In the genomic region with DNA sequence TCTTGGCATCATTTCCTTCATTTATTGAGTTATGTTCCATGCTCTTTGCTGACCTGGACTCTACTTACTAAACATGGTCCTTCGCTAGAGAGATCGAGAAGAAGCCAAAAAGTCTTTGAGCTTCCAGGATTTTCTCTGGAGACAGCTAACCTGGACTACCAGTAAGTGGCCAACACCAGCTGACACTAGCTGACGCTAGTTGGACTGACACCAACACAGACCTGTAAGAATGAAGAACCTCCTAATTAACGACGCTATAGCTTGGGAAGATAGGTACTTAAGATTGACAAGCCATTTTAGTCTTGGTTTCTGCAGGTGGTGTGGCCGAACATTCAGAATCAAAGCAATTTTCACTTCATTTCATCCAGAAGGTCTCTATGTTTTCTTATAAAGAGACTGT, we compare ENCODE assay signal across 14 cellular contexts.
DNase-seq lines count a peak whose midpoint lies in the region; FAIRE-seq and TF ChIP-seq lines count a peak whose summit lies in the region.
"Had no signal": no experiment of that assay in that cellular context is flagged by ENCODE, and none has a peak within 500 bp of the region (broad histone marks: within the 10 kb centered on the region; RNA-seq: fewer than 3 reads in every experiment).

No MANE protein-coding gene starts in this region.

- H3K27ac ChIP-seq in ascending aorta = peak overlapping the region; percentile 56 to 58
- peak overlapping the region in 3 of 4 donors; percentile 45 to 68 (median 61) for H3K27ac ChIP-seq in esophagus squamous epithelium
- peak overlapping the region; percentile 44 to 78 (median 69) for H3K27ac ChIP-seq in thyroid gland

- H3K4me3 ChIP-seq in ascending aorta (peak overlapping the region in 1 of 2 donors; percentile 17), esophagus squamous epithelium (no peak overlapping the region), thyroid gland (replicated peaks in 1 of 3) (no peak overlapping the region)
- H3K4me3 ChIP-seq: HAP-1 had no signal

- WGBS in esophagus squamous epithelium, 2 donors = 49 to 62% methylated on average over 5 to 6 of the region's 6 CpGs
- WGBS in thyroid gland, 2 donors = 53 to 66% methylated on average over 6 of the region's 6 CpGs

- FAIRE-seq in D721Med (lab: Jason Lieb, UNC) = no peak
- FAIRE-seq: H1 had no signal

- H3K4me1 ChIP-seq in ascending aorta = no peaks in the 10 kb centered on the region
- H3K4me1 ChIP-seq in esophagus squamous epithelium = peaks cover 0 to 11% (median 0%) of the 10 kb centered on the region in 3 donors
- peaks cover 0 to 6% of the 10 kb centered on the region in 2 donors for H3K4me1 ChIP-seq in thyroid gland
- H3K4me1 ChIP-seq: HAP-1 had no signal

- DNase-seq in DMS 273 treated with DMSO at 0.1 percent for 48 hours (lab: John Stamatoyannopoulos, UW) (peak; percentile 47), ascending aorta (ENCODE audit: low spot score in 2 of 2) (no peak), esophagus squamous epithelium (lab: John Stamatoyannopoulos, UW) (no peak), thyroid gland (peak; percentile 16 to 19), D721Med (ENCODE audit: insufficient read length, low spot score) (no peak), T-helper 9 cell (no peak), AML-193 (lab: John Stamatoyannopoulos, UW) (no peak)
- DNase-seq: ACHN; Calu3; CD4-positive, alpha-beta T cell; DND-41; GF-D8 had no signal

- no peaks in the 10 kb centered on the region for H3K27me3 ChIP-seq in ascending aorta
- H3K27me3 ChIP-seq in esophagus squamous epithelium = no peaks in the 10 kb centered on the region
- H3K27me3 ChIP-seq in thyroid gland = no peaks in the 10 kb centered on the region

- TF ChIP-seq CTCF in ascending aorta (IDR thresholded peaks at IDR 0.05) = no peak
- no peak for TF ChIP-seq CTCF in esophagus squamous epithelium (IDR thresholded peaks at IDR 0.05)
- TF ChIP-seq CTCF in thyroid gland (IDR thresholded peaks at IDR 0.05) = no peak
- TF ChIP-seq CTCF in D721Med (IDR thresholded peaks at IDR 0.05; ENCODE audit: insufficient read depth, missing control alignments) = no peak

- no peaks in the 10 kb centered on the region for H3K36me3 ChIP-seq in ascending aorta
- no peaks in the 10 kb centered on the region for H3K36me3 ChIP-seq in esophagus squamous epithelium
- no peaks in the 10 kb centered on the region for H3K36me3 ChIP-seq in thyroid gland
- H3K36me3 ChIP-seq: HAP-1 had no signal

- H3K9me3 ChIP-seq in ascending aorta (no peaks in the 10 kb centered on the region), esophagus squamous epithelium (no peaks in the 10 kb centered on the region), thyroid gland (no peaks in the 10 kb centered on the region)
- H3K9me3 ChIP-seq: HAP-1 had no signal

- TF ChIP-seq POLR2A in esophagus squamous epithelium (IDR thresholded peaks at IDR 0.05) (no peak), thyroid gland (IDR thresholded peaks at IDR 0.05) (no peak)

- intact Hi-C loops in ascending aorta (cut with DNase I) = no loop called here
- intact Hi-C loops in esophagus squamous epithelium (cut with DNase I) = no loop called here
- intact Hi-C loops in thyroid gland (cut with DNase I) = no loop called here

Comparison
In these comparisons a context has a peak if more than half of its experiments do, and no peak if none do; other contexts are left out.
1. DNase-seq: peak in DMS 273 treated with DMSO at 0.1 percent for 48 hours (single experiment) and thyroid gland (2 of 2); none in ascending aorta (0 of 2), esophagus squamous epithelium (single experiment), D721Med (single experiment), T-helper 9 cell (single experiment) and AML-193 (0 of 2).
2. Peak in every context shown above with its lines, with median percentiles within 50 percentile points of each other: H3K27ac ChIP-seq.